21 cellular contexts compared by ENCODE assay signal in genomic region chr10:121543545-121543944, GRCh38. TPM values are rescaled to one million over a fixed set of nuclear protein-coding genes. Genes with fewer than 3 reads are reported as not detected.
DNase-seq lines count a peak whose midpoint lies in the region; ATAC-seq and TF ChIP-seq lines count a peak whose summit lies in the region.
"Had no signal": no experiment of that assay in that cellular context is flagged by ENCODE, and none has a peak within 500 bp of the region (broad histone marks: within the 10 kb centered on the region; RNA-seq: fewer than 3 reads in every experiment).

No MANE protein-coding gene starts in this region.

- no peaks in the 10 kb centered on the region for H3K36me3 ChIP-seq in body of pancreas (replicated peaks in 1 of 2; ENCODE audit: insufficient read depth in 1 of 2, low read depth in 2 of 2)

- H3K4me1 Mint-ChIP-seq in nephron progenitor cell, result peaks cover 38% of the 10 kb centered on the region
- H3K4me1 Mint-ChIP-seq: CD4-positive, CD25-positive, alpha-beta regulatory T cell had no signal

- peaks cover 15% of the 10 kb centered on the region for H3K9me3 Mint-ChIP-seq in nephron progenitor cell
- H3K9me3 Mint-ChIP-seq: CD4-positive, CD25-positive, alpha-beta regulatory T cell had no signal

- H3K27me3 Mint-ChIP-seq in nephron progenitor cell (ENCODE audit: low read depth, poor library complexity), result peaks cover 6% of the 10 kb centered on the region
- H3K27me3 Mint-ChIP-seq: CD4-positive, CD25-positive, alpha-beta regulatory T cell had no signal

- peaks cover 68% of the 10 kb centered on the region for H3K36me3 Mint-ChIP-seq in nephron progenitor cell (ENCODE audit: low read depth)
- H3K36me3 Mint-ChIP-seq: CD4-positive, CD25-positive, alpha-beta regulatory T cell had no signal

- H3K4me3 ChIP-seq in body of pancreas, result no peak overlapping the region
- H3K4me3 ChIP-seq: SJCRH30 had no signal

- H3K4me1 ChIP-seq in body of pancreas, result peaks cover 50% of the 10 kb centered on the region
- H3K4me1 ChIP-seq: SJCRH30 had no signal

- H3K9me3 ChIP-seq in body of pancreas, result no peaks in the 10 kb centered on the region
- H3K9me3 ChIP-seq: SJCRH30 had no signal

- DNase-seq in body of pancreas, result no peak
- DNase-seq in left kidney (ENCODE audit: low read depth, low spot score), result peak; percentile 41
- no peak for DNase-seq in nephron progenitor cell
- DNase-seq in mesenteric fat pad (ENCODE audit: low spot score), result no peak
- DNase-seq in OCI-M2 (lab: John Stamatoyannopoulos, UW; ENCODE audit: unreplicated experiment), result no peak
- no peak for DNase-seq in HK-2 (ENCODE audit: unreplicated experiment)
- DNase-seq: CD4-positive, CD25-positive, alpha-beta regulatory T cell; H7; IMR-90; NCI-H1092 treated with DMSO at 0.1 percent for 48 hours; NCI-H1436 treated with DMSO at 0.1 percent for 48 hours; NCI-H2029 treated with DMSO at 0.1 percent for 48 hours; NCI-H2171; NCI-H345; NCI-H524; NCI-H82; SJCRH30 had no signal

- no peaks in the 10 kb centered on the region for H3K27me3 ChIP-seq in body of pancreas
- H3K27me3 ChIP-seq: SJCRH30 had no signal

- H3K27ac Mint-ChIP-seq in nephron progenitor cell, result peak overlapping the region; percentile 8
- H3K27ac Mint-ChIP-seq: CD4-positive, CD25-positive, alpha-beta regulatory T cell had no signal

- H3K27ac ChIP-seq in body of pancreas, result peak overlapping the region in 3 of 4 donors; percentile 36 to 74 (median 69)
- H3K27ac ChIP-seq: HL-60, KMS-11, SJCRH30 had no signal

- peak overlapping the region; percentile 7 for H3K4me3 Mint-ChIP-seq in nephron progenitor cell
- H3K4me3 Mint-ChIP-seq: CD4-positive, CD25-positive, alpha-beta regulatory T cell had no signal

- intact Hi-C loops in body of pancreas (cut with DNase I), result no loop called here

- no peak for ATAC-seq in body of pancreas
- no peak for ATAC-seq in GM21423 (IDR thresholded peaks at IDR 0.05; ENCODE audit: unreplicated experiment)

- TF ChIP-seq CTCF in body of pancreas (IDR thresholded peaks at IDR 0.05) (no peak), nephron progenitor cell (IDR thresholded peaks at IDR 0.05) (no peak)

- no peak for TF ChIP-seq POLR2A in body of pancreas (IDR thresholded peaks at IDR 0.05)

- WGBS in body of pancreas, 2 donors, result 38 to 48% methylated on average over 7 of the region's 7 CpGs

RNA-seq across cellular contexts. Expression of gene FGFR2, which starts 54.7 kb away (rescaled TPM):
- total RNA-seq in body of pancreas (10 to 100 TPM; 56.0 to 78.1 TPM), mesenteric fat pad (1.4 TPM)
- total RNA-seq: IMR-90, OCI-LY7 had no signal

Comparison
In these comparisons a context has a peak if more than half of its experiments do, and no peak if none do; other contexts are left out.
1. RNA of gene FGFR2, which starts 54.7 kb away (total RNA-seq): 56.0 to 78.1 TPM in body of pancreas; 1.4 TPM in mesenteric fat pad (single experiment); every median in the first group is over 10 times any median in the second.